ENCODE assay signal across 36 cellular contexts in genomic region chr1:64401285-64401684, GRCh38.
"Had no signal": no experiment of that assay in that cellular context is flagged by ENCODE, and none has a peak within 500 bp of the region (broad histone marks: within the 10 kb centered on the region; RNA-seq: fewer than 3 reads in every experiment).

No MANE protein-coding gene starts in this region.

- H3K27ac ChIP-seq: KMS-11 had no signal

- DNase-seq: Karpas-422, Kasumi-1, MG63, MM.1S, MV-4-11, NCI-H1048, NCI-H1092, NCI-H1092 treated with DMSO at 0.1 percent for 48 hours, NCI-H1105, NCI-H1105 treated with DMSO at 0.1 percent for 48 hours, NCI-H1417, NCI-H1417 treated with DMSO at 0.1 percent for 48 hours, NCI-H1436, NCI-H1436 treated with DMSO at 0.1 percent for 48 hours, NCI-H146, NCI-H1694, NCI-H1694 treated with DMSO at 0.1 percent for 48 hours, NCI-H187, NCI-H187 treated with DMSO at 0.1 percent for 48 hours, NCI-H1930, NCI-H2029, NCI-H2029 treated with DMSO at 0.1 percent for 48 hours, NCI-H2081, NCI-H2081 treated with DMSO at 0.1 percent for 48 hours, NCI-H2107, NCI-H2171, NCI-H2171 treated with DMSO at 0.1 percent for 48 hours, NCI-H2227 treated with DMSO at 0.1 percent for 48 hours, NCI-H226, NCI-H345, NCI-H446, NCI-H446 treated with DMSO at 0.1 percent for 48 hours, NCI-H510A, NCI-H510A treated with DMSO at 0.1 percent for 48 hours, NCI-H524 had no signal

- H3K36me3 ChIP-seq: MG63 had no signal

- H3K4me3 ChIP-seq: MG63 had no signal
